2 cellular contexts compared by ENCODE assay signal in the genomic region with DNA sequence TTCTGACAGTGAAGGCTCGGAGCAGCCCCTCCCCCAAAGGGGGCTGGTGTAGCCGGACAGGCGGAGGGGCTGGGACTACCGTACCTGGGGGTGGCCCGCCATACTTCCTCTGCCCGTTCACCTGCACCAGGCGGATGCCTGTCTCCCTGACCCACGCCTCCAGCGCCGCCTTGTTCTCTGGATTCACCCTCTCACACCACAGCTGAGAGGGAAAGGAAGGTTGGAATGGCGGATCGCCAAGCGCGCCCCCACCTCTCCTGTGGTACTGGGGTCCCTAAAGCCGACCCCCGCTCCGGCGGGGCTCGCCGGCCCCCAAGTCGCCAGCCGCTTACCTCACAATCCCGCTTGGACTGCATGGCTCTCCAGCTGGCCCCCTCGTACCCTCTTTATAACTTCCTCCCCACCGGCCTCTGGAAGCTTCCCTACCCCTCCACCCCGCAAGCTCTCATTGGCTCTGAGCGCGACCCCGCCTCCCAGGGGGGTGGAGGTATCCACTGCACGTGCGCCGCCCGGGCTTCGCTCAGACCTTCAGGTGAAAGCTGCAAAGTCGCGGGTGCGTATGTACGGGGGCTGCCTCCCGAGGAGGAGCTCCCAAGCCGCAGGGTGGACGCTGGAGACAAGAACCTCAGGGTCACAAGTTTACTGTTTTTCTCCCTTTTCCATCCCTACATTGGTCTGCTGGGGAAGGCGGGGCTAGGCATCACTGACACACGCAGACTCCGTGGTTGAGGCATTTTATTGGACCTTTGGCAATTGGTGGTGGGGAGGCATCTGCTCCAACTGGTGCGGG.
TF ChIP-seq lines count a peak whose summit lies in the region.

Gene DND1 (minus strand): TSS at position 390 of the 790 bp plus-strand sequence. CDS start 34 bp downstream, at position 356.

TF ChIP-seq in GM23338, 12 proteins besides CTCF, POLR2A, EP300 and RAD21 (continued from another document):
- TF ChIP-seq ZNF462 (CRISPR knock-in tag; IDR thresholded peaks at IDR 0.05) (no peak), ZNF331 (CRISPR knock-in tag; IDR thresholded peaks at IDR 0.05; ENCODE audit: low read depth) (no peak)

TF ChIP-seq in K562, 482 proteins besides CTCF, POLR2A, EP300 and RAD21 (continued from another document):
- TF ChIP-seq POLR2AphosphoS5 (IDR thresholded peaks at IDR 0.05; ENCODE audit: control insufficient read depth, insufficient read depth, low read depth, low read length) (peak; percentile 13; the same call in 1 of the 2 replicates), ZNF23 (CRISPR knock-in tag; IDR thresholded peaks at IDR 0.05) (no peak), RBM17 (IDR thresholded peaks at IDR 0.05; ENCODE audit: borderline replicate concordance, low read depth, low read length) (no peak), NFE2L1 (tag; IDR thresholded peaks at IDR 0.05; ENCODE audit: borderline replicate concordance, low read depth) (no peak), PRMT5 (CRISPR knock-in tag; IDR thresholded peaks at IDR 0.05) (no peak), TRIM28 (IDR thresholded peaks at IDR 0.05) (no peak), BRD9 (IDR thresholded peaks at IDR 0.05; ENCODE audit: low read depth, partially characterized antibody) (no peak), XRCC3 (IDR thresholded peaks at IDR 0.05) (no peak), ZNF133 (CRISPR knock-in tag; IDR thresholded peaks at IDR 0.05) (no peak), STAT5A (IDR thresholded peaks at IDR 0.05; ENCODE audit: borderline replicate concordance, low read length) (no peak), ZC3H11A (IDR thresholded peaks at IDR 0.05; ENCODE audit: low read depth, low read length) (no peak), BRF2 (IDR thresholded peaks at IDR 0.05; ENCODE audit: borderline replicate concordance, insufficient read depth, insufficient read length) (no peak), ZBTB33 (CRISPR knock-in tag; IDR thresholded peaks at IDR 0.05) (0 out of 2 replicates have a peak, but pooled peaks have one; percentile 9), CGGBP1 (CRISPR knock-in tag; IDR thresholded peaks at IDR 0.05) (no peak), ZNF184 (CRISPR knock-in tag; IDR thresholded peaks at IDR 0.05) (no peak), NELFE (IDR thresholded peaks at IDR 0.05; ENCODE audit: insufficient read depth, insufficient read length) (no peak), EZH2 (IDR thresholded peaks at IDR 0.05; ENCODE audit: borderline replicate concordance, low read depth, low read length) (no peak), RFX7 (CRISPR knock-in tag; IDR thresholded peaks at IDR 0.05) (no peak), HDAC3 (IDR thresholded peaks at IDR 0.05; ENCODE audit: borderline replicate concordance, partially characterized antibody) (no peak), MAFG (tag; conservative IDR thresholded peaks at IDR 0.05) (no peak), NBN (IDR thresholded peaks at IDR 0.05; ENCODE audit: low read depth) (no peak)
- TF ChIP-seq, protein P1, sequence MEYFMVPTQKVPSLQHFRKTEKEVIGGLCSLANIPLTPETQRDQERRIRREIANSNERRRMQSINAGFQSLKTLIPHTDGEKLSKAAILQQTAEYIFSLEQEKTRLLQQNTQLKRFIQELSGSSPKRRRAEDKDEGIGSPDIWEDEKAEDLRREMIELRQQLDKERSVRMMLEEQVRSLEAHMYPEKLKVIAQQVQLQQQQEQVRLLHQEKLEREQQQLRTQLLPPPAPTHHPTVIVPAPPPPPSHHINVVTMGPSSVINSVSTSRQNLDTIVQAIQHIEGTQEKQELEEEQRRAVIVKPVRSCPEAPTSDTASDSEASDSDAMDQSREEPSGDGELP (CRISPR knock-in tag; IDR thresholded peaks at IDR 0.05; ENCODE audit: borderline replicate concordance) = 0 out of 2 replicates have a peak, but pooled peaks have one; percentile 22
- TF ChIP-seq, protein P2, sequence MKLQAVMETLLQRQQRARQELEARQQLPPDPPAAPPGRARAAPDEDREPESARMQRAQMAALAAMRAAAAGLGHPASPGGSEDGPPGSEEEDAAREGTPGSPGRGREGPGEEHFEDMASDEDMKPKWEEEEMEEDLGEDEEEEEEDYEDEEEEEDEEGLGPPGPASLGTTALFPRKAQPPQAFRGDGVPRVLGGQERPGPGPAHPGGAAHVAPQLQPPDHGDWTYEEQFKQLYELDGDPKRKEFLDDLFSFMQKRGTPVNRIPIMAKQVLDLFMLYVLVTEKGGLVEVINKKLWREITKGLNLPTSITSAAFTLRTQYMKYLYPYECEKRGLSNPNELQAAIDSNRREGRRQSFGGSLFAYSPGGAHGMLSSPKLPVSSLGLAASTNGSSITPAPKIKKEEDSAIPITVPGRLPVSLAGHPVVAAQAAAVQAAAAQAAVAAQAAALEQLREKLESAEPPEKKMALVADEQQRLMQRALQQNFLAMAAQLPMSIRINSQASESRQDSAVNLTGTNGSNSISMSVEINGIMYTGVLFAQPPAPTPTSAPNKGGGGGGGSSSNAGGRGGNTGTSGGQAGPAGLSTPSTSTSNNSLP (IDR thresholded peaks at IDR 0.05; ENCODE audit: borderline replicate concordance, low read depth, low read length) = no peak
- TF ChIP-seq, protein P3, sequence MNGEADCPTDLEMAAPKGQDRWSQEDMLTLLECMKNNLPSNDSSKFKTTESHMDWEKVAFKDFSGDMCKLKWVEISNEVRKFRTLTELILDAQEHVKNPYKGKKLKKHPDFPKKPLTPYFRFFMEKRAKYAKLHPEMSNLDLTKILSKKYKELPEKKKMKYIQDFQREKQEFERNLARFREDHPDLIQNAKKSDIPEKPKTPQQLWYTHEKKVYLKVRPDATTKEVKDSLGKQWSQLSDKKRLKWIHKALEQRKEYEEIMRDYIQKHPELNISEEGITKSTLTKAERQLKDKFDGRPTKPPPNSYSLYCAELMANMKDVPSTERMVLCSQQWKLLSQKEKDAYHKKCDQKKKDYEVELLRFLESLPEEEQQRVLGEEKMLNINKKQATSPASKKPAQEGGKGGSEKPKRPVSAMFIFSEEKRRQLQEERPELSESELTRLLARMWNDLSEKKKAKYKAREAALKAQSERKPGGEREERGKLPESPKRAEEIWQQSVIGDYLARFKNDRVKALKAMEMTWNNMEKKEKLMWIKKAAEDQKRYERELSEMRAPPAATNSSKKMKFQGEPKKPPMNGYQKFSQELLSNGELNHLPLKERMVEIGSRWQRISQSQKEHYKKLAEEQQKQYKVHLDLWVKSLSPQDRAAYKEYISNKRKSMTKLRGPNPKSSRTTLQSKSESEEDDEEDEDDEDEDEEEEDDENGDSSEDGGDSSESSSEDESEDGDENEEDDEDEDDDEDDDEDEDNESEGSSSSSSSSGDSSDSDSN (IDR thresholded peaks at IDR 0.05; ENCODE audit: borderline replicate concordance in 1 of 2, low read depth in 2 of 2, low read length in 2 of 2) = no peak
- TF ChIP-seq, protein P4, sequence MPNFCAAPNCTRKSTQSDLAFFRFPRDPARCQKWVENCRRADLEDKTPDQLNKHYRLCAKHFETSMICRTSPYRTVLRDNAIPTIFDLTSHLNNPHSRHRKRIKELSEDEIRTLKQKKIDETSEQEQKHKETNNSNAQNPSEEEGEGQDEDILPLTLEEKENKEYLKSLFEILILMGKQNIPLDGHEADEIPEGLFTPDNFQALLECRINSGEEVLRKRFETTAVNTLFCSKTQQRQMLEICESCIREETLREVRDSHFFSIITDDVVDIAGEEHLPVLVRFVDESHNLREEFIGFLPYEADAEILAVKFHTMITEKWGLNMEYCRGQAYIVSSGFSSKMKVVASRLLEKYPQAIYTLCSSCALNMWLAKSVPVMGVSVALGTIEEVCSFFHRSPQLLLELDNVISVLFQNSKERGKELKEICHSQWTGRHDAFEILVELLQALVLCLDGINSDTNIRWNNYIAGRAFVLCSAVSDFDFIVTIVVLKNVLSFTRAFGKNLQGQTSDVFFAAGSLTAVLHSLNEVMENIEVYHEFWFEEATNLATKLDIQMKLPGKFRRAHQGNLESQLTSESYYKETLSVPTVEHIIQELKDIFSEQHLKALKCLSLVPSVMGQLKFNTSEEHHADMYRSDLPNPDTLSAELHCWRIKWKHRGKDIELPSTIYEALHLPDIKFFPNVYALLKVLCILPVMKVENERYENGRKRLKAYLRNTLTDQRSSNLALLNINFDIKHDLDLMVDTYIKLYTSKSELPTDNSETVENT (CRISPR knock-in tag; IDR thresholded peaks at IDR 0.05) = no peak
- TF ChIP-seq, protein P5, sequence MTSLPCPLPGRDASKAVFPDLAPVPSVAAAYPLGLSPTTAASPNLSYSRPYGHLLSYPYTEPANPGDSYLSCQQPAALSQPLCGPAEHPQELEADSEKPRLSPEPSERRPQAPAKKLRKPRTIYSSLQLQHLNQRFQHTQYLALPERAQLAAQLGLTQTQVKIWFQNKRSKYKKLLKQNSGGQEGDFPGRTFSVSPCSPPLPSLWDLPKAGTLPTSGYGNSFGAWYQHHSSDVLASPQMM (CRISPR knock-in tag; IDR thresholded peaks at IDR 0.05) = no peak
- TF ChIP-seq, protein P6, sequence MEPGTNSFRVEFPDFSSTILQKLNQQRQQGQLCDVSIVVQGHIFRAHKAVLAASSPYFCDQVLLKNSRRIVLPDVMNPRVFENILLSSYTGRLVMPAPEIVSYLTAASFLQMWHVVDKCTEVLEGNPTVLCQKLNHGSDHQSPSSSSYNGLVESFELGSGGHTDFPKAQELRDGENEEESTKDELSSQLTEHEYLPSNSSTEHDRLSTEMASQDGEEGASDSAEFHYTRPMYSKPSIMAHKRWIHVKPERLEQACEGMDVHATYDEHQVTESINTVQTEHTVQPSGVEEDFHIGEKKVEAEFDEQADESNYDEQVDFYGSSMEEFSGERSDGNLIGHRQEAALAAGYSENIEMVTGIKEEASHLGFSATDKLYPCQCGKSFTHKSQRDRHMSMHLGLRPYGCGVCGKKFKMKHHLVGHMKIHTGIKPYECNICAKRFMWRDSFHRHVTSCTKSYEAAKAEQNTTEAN (CRISPR knock-in tag; IDR thresholded peaks at IDR 0.05) = no peak
